In the genomic region with DNA sequence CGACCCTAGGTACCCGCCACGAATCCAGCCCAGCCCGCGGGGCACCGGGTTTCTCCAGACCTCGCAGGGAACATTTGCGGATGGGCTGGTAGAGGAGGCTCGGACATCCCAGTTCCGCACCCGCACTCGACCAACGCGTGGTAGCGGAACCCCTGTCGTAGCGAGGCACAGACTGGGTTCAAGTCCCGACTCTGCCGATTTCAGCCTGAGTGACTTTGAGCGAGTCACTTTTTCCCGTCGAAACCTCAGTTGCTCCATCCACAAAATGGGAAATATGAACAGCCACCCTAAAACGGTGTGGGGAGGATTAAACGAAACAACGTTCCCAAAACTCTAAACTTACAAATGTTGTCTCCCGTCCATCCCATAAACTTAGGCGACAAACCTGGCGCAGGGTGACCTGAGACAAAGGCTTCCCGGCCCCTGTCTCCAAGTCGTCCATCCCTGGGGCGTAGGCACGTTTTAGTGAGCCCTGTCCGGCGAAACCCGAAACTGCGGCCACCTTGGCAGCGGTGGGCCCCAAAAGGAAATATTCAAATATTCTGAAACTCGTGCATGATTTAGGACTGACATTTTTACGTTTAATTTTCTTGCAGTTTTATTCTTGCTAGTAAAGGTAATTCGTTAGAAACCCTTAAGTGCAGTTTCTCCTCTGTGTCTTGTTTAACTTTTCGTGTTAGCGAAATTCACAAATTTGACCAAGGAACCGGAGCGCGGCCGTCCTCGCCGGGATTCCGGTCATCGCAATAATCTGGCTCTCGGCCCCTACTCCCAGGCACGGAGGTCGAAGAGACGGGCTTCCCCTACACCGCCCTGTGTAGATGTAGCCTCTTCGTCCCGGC, we compare ENCODE assay signal across 8 cellular contexts. TPM values are rescaled to one million over a fixed set of nuclear protein-coding genes. Genes with fewer than 3 reads are reported as not detected.
A peak's percentile ranks its signal among the peaks of the same experiment; 100 is the strongest.
DNase-seq lines count a peak whose midpoint lies in the region; ATAC-seq and TF ChIP-seq lines count a peak whose summit lies in the region.

No MANE protein-coding gene starts in this region.

- intact Hi-C loops in ascending aorta (cut with DNase I) = loop anchor here (1.0 to 2.0 kb wide), 3 partner anchors 27 to 96 kb away; partner anchors contain the start of genes CISD3 and PIP4K2B

- DNase-seq in GM06990 (ENCODE audit: extremely low read depth, insufficient read length) = no peak
- DNase-seq in M059J (ENCODE audit: low read depth) = peak; percentile 24
- DNase-seq in ascending aorta (ENCODE audit: low spot score in 2 of 2) = no peak
- no peak for DNase-seq in kidney epithelial cell (ENCODE audit: low read depth)
- peak; percentile 66 for DNase-seq in stimulated activated CD8-positive, alpha-beta memory T cell treated with anti-CD3 and anti-CD28 coated beads, Interleukin-4, amount 100 ng/mL, for 48 hours
- no peak for DNase-seq in NCI-H2107 treated with DMSO at 0.1 percent for 48 hours (lab: John Stamatoyannopoulos, UW; ENCODE audit: unreplicated experiment)

- peak overlapping the region; percentile 93 to 98 for H3K27ac ChIP-seq in ascending aorta

- no peaks in the 10 kb centered on the region for H3K9me3 ChIP-seq in ascending aorta

- TF ChIP-seq CTCF in GM06990 (IDR thresholded peaks at IDR 0.05; ENCODE audit: insufficient read depth, low read length, poor library complexity, severe bottlenecking) (no peak), ascending aorta (IDR thresholded peaks at IDR 0.05) (no peak), kidney epithelial cell (IDR thresholded peaks at IDR 0.05; ENCODE audit: insufficient read depth, low read length, poor library complexity, severe bottlenecking) (no peak)

- H3K27me3 ChIP-seq in GM06990 (replicated peaks; ENCODE audit: control insufficient read depth, insufficient read depth, low read length) (no peaks in the 10 kb centered on the region), ascending aorta (no peaks in the 10 kb centered on the region), kidney epithelial cell (ENCODE audit: control insufficient read depth, insufficient read depth, low read length) (no peaks in the 10 kb centered on the region)

- H3K36me3 ChIP-seq in GM06990 (ENCODE audit: control insufficient read depth, insufficient read depth, low read length) (no peaks in the 10 kb centered on the region; the same call in 1 of the 2 replicates), ascending aorta (peaks cover 0 to 3% of the 10 kb centered on the region in 2 donors), kidney epithelial cell (ENCODE audit: control insufficient read depth, insufficient read depth, low read length) (peaks cover 1% of the 10 kb centered on the region)

- H3K4me1 ChIP-seq in ascending aorta = peaks cover 4 to 18% of the 10 kb centered on the region in 2 donors

- no peak for ATAC-seq in GM18870 (IDR thresholded peaks at IDR 0.05; ENCODE audit: unreplicated experiment)
- ATAC-seq in HG03432 (IDR thresholded peaks at IDR 0.05; ENCODE audit: unreplicated experiment) = no peak

- H3K4me3 ChIP-seq in GM06990 (replicated peaks; ENCODE audit: low read depth, low read length) = peak overlapping the region; percentile 75
- H3K4me3 ChIP-seq in ascending aorta = peak overlapping the region; percentile 97 to 98
- peak overlapping the region; percentile 45 for H3K4me3 ChIP-seq in kidney epithelial cell (ENCODE audit: low read depth, low read length)

RNA-seq across cellular contexts. Expression of gene MLLT6, which starts 2.0 kb away (rescaled TPM):
- 9.7 and 17.0 TPM in 2 replicates for total RNA-seq in M059J (2014; rRNA removed; shearing (Covaris generic))
- total RNA-seq in ascending aorta (100 TPM), kidney epithelial cell (42.7 and 46.7 TPM in 2 replicates)

RNA-seq across cellular contexts. Expression of gene CISD3, which starts 27.0 kb away (rescaled TPM):
- 4.7 and 5.9 TPM in 2 replicates for total RNA-seq in M059J (2014; rRNA removed; shearing (Covaris generic))
- total RNA-seq in ascending aorta (27.6 TPM), kidney epithelial cell (3.4 and 4.1 TPM in 2 replicates)

RNA-seq across cellular contexts. Expression of gene EPOP, which starts 28.4 kb away (rescaled TPM):
- 1.8 and 4.7 TPM in 2 replicates for total RNA-seq in M059J (2014; rRNA removed; shearing (Covaris generic))
- 2.1 TPM for total RNA-seq in ascending aorta
- total RNA-seq in kidney epithelial cell = 6.2 and 6.4 TPM in 2 replicates

RNA-seq across cellular contexts. Expression of gene PCGF2, which starts 45.0 kb away (rescaled TPM):
- 3.2 and 5.0 TPM in 2 replicates for total RNA-seq in M059J (2014; rRNA removed; shearing (Covaris generic))
- total RNA-seq in ascending aorta (64.8 TPM), kidney epithelial cell (20.8 and 25.1 TPM in 2 replicates)

RNA-seq across cellular contexts. Expression of gene PSMB3, which starts 49.4 kb away (rescaled TPM):
- 410 and 440 TPM in 2 replicates for total RNA-seq in M059J (2014; rRNA removed; shearing (Covaris generic))
- total RNA-seq in ascending aorta (189 TPM), kidney epithelial cell (166 TPM in 2 replicates)

Comparison
In these comparisons a context has a peak if more than half of its experiments do, and no peak if none do; other contexts are left out.
1. DNase-seq: peak in M059J (single experiment) and stimulated activated CD8-positive, alpha-beta memory T cell treated with anti-CD3 and anti-CD28 coated beads, Interleukin-4, amount 100 ng/mL, for 48 hours (single experiment); none in GM06990 (single experiment), ascending aorta (0 of 2), kidney epithelial cell (single experiment) and NCI-H2107 treated with DMSO at 0.1 percent for 48 hours (single experiment).
2. H3K4me3 ChIP-seq: peak in every context shown above with its lines; median percentile 98 in ascending aorta; 75 in GM06990; 45 in kidney epithelial cell.